In genomic region chr14:95190346-95190840, GRCh38 we compare ENCODE assay signal across 1 cellular context.
TF ChIP-seq lines count a peak whose summit lies in the region.

No MANE protein-coding gene starts in this region.

TF ChIP-seq in HepG2, 621 proteins besides CTCF, POLR2A, EP300 and RAD21 (continued from another document):
- TF ChIP-seq, protein P1, sequence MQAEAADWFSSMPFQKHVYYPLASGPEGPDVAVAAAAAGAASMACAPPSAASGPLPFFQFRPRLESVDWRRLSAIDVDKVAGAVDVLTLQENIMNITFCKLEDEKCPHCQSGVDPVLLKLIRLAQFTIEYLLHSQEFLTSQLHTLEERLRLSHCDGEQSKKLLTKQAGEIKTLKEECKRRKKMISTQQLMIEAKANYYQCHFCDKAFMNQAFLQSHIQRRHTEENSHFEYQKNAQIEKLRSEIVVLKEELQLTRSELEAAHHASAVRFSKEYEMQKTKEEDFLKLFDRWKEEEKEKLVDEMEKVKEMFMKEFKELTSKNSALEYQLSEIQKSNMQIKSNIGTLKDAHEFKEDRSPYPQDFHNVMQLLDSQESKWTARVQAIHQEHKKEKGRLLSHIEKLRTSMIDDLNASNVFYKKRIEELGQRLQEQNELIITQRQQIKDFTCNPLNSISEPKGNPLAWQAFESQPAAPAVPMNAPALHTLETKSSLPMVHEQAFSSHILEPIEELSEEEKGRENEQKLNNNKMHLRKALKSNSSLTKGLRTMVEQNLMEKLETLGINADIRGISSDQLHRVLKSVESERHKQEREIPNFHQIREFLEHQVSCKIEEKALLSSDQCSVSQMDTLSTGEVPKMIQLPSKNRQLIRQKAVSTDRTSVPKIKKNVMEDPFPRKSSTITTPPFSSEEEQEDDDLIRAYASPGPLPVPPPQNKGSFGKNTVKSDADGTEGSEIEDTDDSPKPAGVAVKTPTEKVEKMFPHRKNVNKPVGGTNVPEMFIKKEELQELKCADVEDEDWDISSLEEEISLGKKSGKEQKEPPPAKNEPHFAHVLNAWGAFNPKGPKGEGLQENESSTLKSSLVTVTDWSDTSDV (CRISPR knock-in tag; IDR thresholded peaks at IDR 0.05): no peak
- TF ChIP-seq NFAT5 (CRISPR knock-in tag; IDR thresholded peaks at IDR 0.05): no peak
